Comparison of ENCODE assay signal across 1 cellular context in genomic region chr9:129059796-129060785, GRCh38.
TF ChIP-seq lines count a peak whose summit lies in the region.

No MANE protein-coding gene starts in this region.

TF ChIP-seq in HepG2, 621 proteins besides CTCF, POLR2A, EP300 and RAD21 (continued from another document and continues in another):
- TF ChIP-seq, protein P1, sequence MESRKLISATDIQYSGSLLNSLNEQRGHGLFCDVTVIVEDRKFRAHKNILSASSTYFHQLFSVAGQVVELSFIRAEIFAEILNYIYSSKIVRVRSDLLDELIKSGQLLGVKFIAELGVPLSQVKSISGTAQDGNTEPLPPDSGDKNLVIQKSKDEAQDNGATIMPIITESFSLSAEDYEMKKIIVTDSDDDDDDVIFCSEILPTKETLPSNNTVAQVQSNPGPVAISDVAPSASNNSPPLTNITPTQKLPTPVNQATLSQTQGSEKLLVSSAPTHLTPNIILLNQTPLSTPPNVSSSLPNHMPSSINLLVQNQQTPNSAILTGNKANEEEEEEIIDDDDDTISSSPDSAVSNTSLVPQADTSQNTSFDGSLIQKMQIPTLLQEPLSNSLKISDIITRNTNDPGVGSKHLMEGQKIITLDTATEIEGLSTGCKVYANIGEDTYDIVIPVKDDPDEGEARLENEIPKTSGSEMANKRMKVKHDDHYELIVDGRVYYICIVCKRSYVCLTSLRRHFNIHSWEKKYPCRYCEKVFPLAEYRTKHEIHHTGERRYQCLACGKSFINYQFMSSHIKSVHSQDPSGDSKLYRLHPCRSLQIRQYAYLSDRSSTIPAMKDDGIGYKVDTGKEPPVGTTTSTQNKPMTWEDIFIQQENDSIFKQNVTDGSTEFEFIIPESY (CRISPR knock-in tag; IDR thresholded peaks at IDR 0.05) = peak; percentile 40; the same call in 1 of the 2 replicates
- TF ChIP-seq, protein P2, sequence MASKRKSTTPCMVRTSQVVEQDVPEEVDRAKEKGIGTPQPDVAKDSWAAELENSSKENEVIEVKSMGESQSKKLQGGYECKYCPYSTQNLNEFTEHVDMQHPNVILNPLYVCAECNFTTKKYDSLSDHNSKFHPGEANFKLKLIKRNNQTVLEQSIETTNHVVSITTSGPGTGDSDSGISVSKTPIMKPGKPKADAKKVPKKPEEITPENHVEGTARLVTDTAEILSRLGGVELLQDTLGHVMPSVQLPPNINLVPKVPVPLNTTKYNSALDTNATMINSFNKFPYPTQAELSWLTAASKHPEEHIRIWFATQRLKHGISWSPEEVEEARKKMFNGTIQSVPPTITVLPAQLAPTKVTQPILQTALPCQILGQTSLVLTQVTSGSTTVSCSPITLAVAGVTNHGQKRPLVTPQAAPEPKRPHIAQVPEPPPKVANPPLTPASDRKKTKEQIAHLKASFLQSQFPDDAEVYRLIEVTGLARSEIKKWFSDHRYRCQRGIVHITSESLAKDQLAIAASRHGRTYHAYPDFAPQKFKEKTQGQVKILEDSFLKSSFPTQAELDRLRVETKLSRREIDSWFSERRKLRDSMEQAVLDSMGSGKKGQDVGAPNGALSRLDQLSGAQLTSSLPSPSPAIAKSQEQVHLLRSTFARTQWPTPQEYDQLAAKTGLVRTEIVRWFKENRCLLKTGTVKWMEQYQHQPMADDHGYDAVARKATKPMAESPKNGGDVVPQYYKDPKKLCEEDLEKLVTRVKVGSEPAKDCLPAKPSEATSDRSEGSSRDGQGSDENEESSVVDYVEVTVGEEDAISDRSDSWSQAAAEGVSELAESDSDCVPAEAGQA (IDR thresholded peaks at IDR 0.05; ENCODE audit: low read depth) = no peak
- TF ChIP-seq, protein P2 (CRISPR knock-in tag; IDR thresholded peaks at IDR 0.05; ENCODE audit: borderline replicate concordance) = no peak
- TF ChIP-seq MIER2 (CRISPR knock-in tag; IDR thresholded peaks at IDR 0.05) (no peak), SIN3B (IDR thresholded peaks at IDR 0.05; ENCODE audit: low read length) (no peak), ZNF737 (CRISPR knock-in tag; IDR thresholded peaks at IDR 0.05; ENCODE audit: borderline replicate concordance) (no peak), ZNF772 (CRISPR knock-in tag; IDR thresholded peaks at IDR 0.05) (0 out of 2 replicates have a peak, but pooled peaks have one; percentile 41), TEAD3 (CRISPR knock-in tag; optimal IDR thresholded peaks at IDR 0.05; ENCODE audit: borderline replicate concordance) (peak; percentile 19), STAT5B (CRISPR knock-in tag; IDR thresholded peaks at IDR 0.05) (no peak), ZNF256 (CRISPR knock-in tag; conservative IDR thresholded peaks at IDR 0.05) (no peak), ZSCAN21 (CRISPR knock-in tag; IDR thresholded peaks at IDR 0.05; ENCODE audit: borderline replicate concordance) (no peak; the same call in 1 of the 2 replicates), SALL1 (CRISPR knock-in tag; IDR thresholded peaks at IDR 0.05) (peak; percentile 46; the same call in 1 of the 2 replicates), NR2F6 (IDR thresholded peaks at IDR 0.05) (peak; percentile 43; the same call in 1 of the 2 replicates), NR2F6 (CRISPR knock-in tag; IDR thresholded peaks at IDR 0.05) (peak; percentile 69; the same call in 1 of the 2 replicates), ATF7 (IDR thresholded peaks at IDR 0.05) (no peak), ATF7 (CRISPR knock-in tag; IDR thresholded peaks at IDR 0.05) (no peak), FIP1L1 (IDR thresholded peaks at IDR 0.05; ENCODE audit: borderline replicate concordance, insufficient read depth, low read depth, low read length) (no peak), HNRNPLL (IDR thresholded peaks at IDR 0.05; ENCODE audit: low read depth, low read length, poor library complexity, severe bottlenecking) (no peak), ZNF589 (CRISPR knock-in tag; conservative IDR thresholded peaks at IDR 0.05) (no peak), TBX2 (CRISPR knock-in tag; IDR thresholded peaks at IDR 0.05; ENCODE audit: borderline replicate concordance) (no peak), ZNF724P (CRISPR knock-in tag; IDR thresholded peaks at IDR 0.05; ENCODE audit: borderline replicate concordance) (no peak), ZNF598 (CRISPR knock-in tag; IDR thresholded peaks at IDR 0.05; ENCODE audit: borderline replicate concordance) (no peak), ARHGAP35 (CRISPR knock-in tag; IDR thresholded peaks at IDR 0.05; ENCODE audit: borderline replicate concordance) (0 out of 2 replicates have a peak, but pooled peaks have one; percentile 24), SP140L (CRISPR knock-in tag; IDR thresholded peaks at IDR 0.05; ENCODE audit: borderline replicate concordance) (no peak), MLLT10 (CRISPR knock-in tag; IDR thresholded peaks at IDR 0.05) (no peak), IKZF5 (CRISPR knock-in tag; IDR thresholded peaks at IDR 0.05) (peak; percentile 33; the same call in 1 of the 2 replicates), ZNF335 (CRISPR knock-in tag; IDR thresholded peaks at IDR 0.05) (no peak), ZNF205 (CRISPR knock-in tag; IDR thresholded peaks at IDR 0.05) (no peak), ZBTB38 (CRISPR knock-in tag; IDR thresholded peaks at IDR 0.05) (peak; percentile 91), DZIP1 (CRISPR knock-in tag; IDR thresholded peaks at IDR 0.05) (no peak)
- TF ChIP-seq, protein P3, sequence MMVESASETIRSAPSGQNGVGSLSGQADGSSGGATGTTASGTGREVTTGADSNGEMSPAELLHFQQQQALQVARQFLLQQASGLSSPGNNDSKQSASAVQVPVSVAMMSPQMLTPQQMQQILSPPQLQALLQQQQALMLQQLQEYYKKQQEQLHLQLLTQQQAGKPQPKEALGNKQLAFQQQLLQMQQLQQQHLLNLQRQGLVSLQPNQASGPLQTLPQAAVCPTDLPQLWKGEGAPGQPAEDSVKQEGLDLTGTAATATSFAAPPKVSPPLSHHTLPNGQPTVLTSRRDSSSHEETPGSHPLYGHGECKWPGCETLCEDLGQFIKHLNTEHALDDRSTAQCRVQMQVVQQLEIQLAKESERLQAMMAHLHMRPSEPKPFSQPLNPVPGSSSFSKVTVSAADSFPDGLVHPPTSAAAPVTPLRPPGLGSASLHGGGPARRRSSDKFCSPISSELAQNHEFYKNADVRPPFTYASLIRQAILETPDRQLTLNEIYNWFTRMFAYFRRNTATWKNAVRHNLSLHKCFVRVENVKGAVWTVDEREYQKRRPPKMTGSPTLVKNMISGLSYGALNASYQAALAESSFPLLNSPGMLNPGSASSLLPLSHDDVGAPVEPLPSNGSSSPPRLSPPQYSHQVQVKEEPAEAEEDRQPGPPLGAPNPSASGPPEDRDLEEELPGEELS (CRISPR knock-in tag; IDR thresholded peaks at IDR 0.05) = no peak
- TF ChIP-seq, protein P4, sequence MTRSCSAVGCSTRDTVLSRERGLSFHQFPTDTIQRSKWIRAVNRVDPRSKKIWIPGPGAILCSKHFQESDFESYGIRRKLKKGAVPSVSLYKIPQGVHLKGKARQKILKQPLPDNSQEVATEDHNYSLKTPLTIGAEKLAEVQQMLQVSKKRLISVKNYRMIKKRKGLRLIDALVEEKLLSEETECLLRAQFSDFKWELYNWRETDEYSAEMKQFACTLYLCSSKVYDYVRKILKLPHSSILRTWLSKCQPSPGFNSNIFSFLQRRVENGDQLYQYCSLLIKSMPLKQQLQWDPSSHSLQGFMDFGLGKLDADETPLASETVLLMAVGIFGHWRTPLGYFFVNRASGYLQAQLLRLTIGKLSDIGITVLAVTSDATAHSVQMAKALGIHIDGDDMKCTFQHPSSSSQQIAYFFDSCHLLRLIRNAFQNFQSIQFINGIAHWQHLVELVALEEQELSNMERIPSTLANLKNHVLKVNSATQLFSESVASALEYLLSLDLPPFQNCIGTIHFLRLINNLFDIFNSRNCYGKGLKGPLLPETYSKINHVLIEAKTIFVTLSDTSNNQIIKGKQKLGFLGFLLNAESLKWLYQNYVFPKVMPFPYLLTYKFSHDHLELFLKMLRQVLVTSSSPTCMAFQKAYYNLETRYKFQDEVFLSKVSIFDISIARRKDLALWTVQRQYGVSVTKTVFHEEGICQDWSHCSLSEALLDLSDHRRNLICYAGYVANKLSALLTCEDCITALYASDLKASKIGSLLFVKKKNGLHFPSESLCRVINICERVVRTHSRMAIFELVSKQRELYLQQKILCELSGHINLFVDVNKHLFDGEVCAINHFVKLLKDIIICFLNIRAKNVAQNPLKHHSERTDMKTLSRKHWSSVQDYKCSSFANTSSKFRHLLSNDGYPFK (CRISPR knock-in tag; IDR thresholded peaks at IDR 0.05; ENCODE audit: borderline replicate concordance) = 0 out of 2 replicates have a peak, but pooled peaks have one; percentile 35
- TF ChIP-seq, protein P5, sequence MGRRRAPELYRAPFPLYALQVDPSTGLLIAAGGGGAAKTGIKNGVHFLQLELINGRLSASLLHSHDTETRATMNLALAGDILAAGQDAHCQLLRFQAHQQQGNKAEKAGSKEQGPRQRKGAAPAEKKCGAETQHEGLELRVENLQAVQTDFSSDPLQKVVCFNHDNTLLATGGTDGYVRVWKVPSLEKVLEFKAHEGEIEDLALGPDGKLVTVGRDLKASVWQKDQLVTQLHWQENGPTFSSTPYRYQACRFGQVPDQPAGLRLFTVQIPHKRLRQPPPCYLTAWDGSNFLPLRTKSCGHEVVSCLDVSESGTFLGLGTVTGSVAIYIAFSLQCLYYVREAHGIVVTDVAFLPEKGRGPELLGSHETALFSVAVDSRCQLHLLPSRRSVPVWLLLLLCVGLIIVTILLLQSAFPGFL (CRISPR knock-in tag; IDR thresholded peaks at IDR 0.05) = no peak
- TF ChIP-seq, protein P6, sequence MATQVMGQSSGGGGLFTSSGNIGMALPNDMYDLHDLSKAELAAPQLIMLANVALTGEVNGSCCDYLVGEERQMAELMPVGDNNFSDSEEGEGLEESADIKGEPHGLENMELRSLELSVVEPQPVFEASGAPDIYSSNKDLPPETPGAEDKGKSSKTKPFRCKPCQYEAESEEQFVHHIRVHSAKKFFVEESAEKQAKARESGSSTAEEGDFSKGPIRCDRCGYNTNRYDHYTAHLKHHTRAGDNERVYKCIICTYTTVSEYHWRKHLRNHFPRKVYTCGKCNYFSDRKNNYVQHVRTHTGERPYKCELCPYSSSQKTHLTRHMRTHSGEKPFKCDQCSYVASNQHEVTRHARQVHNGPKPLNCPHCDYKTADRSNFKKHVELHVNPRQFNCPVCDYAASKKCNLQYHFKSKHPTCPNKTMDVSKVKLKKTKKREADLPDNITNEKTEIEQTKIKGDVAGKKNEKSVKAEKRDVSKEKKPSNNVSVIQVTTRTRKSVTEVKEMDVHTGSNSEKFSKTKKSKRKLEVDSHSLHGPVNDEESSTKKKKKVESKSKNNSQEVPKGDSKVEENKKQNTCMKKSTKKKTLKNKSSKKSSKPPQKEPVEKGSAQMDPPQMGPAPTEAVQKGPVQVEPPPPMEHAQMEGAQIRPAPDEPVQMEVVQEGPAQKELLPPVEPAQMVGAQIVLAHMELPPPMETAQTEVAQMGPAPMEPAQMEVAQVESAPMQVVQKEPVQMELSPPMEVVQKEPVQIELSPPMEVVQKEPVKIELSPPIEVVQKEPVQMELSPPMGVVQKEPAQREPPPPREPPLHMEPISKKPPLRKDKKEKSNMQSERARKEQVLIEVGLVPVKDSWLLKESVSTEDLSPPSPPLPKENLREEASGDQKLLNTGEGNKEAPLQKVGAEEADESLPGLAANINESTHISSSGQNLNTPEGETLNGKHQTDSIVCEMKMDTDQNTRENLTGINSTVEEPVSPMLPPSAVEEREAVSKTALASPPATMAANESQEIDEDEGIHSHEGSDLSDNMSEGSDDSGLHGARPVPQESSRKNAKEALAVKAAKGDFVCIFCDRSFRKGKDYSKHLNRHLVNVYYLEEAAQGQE (IDR thresholded peaks at IDR 0.05; ENCODE audit: borderline replicate concordance in 1 of 2, low read depth in 1 of 2, low read length in 2 of 2) = no peak
